13 cellular contexts compared by ENCODE assay signal in the genomic region with DNA sequence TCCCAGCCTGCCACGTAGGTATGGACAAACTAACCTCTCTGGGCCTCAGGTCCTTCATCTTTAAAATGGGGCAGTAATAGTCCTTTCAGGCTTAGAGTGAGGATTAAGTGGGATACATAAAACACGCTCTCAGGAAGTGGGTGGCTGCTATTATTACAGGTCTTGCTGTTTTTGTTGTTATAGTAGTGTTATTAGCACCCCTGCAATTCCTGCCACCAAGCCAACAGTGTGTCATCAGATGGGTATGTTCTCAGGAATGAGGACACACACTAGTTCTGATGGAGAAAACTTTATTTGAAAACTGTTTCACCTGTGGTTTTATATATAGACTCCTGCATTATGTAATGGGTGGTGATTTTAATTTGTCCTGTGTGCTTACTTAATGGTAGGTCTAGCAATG.
DNase-seq lines count a peak whose midpoint lies in the region; ATAC-seq, FAIRE-seq and TF ChIP-seq lines count a peak whose summit lies in the region.
"Had no signal": no experiment of that assay in that cellular context is flagged by ENCODE, and none has a peak within 500 bp of the region (broad histone marks: within the 10 kb centered on the region; RNA-seq: fewer than 3 reads in every experiment).

No MANE protein-coding gene starts in this region.

- intact Hi-C loops in heart right ventricle (cut with DNase I) (loop anchor here in 1 of 10 donors (10.0 kb wide), 1 partner anchor 132 kb away; the partner anchor contains the start of gene LRRC1), cardiac septum (cut with DNase I) (loop anchor here (5.0 kb wide), 1 partner anchor 129 kb away; the partner anchor contains the start of gene LRRC1)

- H3K27me3 Mint-ChIP-seq in activated T-cell treated with anti-CD3 and anti-CD28 coated beads, Interleukin-2, amount 50 U/mL, for 4 hours (ENCODE audit: low read depth), result no peaks in the 10 kb centered on the region

- H3K27ac ChIP-seq in heart right ventricle (peak overlapping the region in 6 of 10 donors; percentile 34 to 81 (median 57)), RWPE2 (ENCODE audit: poor library complexity, severe bottlenecking) (peak overlapping the region; percentile 73)
- H3K27ac ChIP-seq: lower lobe of right lung, prostate gland had no signal

- 89 to 91% methylated on average over 2 of the region's 2 CpGs for WGBS in heart right ventricle, 2 donors

- peaks cover 0 to 15% (median 0%) of the 10 kb centered on the region in 9 donors for H3K36me3 ChIP-seq in heart right ventricle
- H3K36me3 ChIP-seq in RWPE2 (ENCODE audit: low read depth), result peaks cover 13% of the 10 kb centered on the region
- H3K36me3 ChIP-seq: lower lobe of right lung, prostate gland had no signal

- H3K36me3 Mint-ChIP-seq in activated T-cell treated with anti-CD3 and anti-CD28 coated beads, Interleukin-2, amount 50 U/mL, for 4 hours (ENCODE audit: insufficient read depth), result peaks cover 5% of the 10 kb centered on the region

- H3K27me3 ChIP-seq in heart right ventricle, result no peaks in the 10 kb centered on the region
- no peaks in the 10 kb centered on the region for H3K27me3 ChIP-seq in RWPE2 (ENCODE audit: insufficient read depth, poor library complexity, severe bottlenecking)

- H3K4me3 ChIP-seq in heart right ventricle, result no peak overlapping the region
- H3K4me3 ChIP-seq in RWPE2 (ENCODE audit: severe bottlenecking), result no peak overlapping the region
- H3K4me3 ChIP-seq in fibroblast of villous mesenchyme (ENCODE audit: low read depth, low read length), result no peak overlapping the region
- H3K4me3 ChIP-seq: HAP-1, lower lobe of right lung, prostate gland had no signal

- no peak overlapping the region for H3K4me3 Mint-ChIP-seq in activated T-cell treated with anti-CD3 and anti-CD28 coated beads, Interleukin-2, amount 50 U/mL, for 4 hours

- H3K4me1 ChIP-seq in heart right ventricle, result peaks cover 0 to 50% (median 22%) of the 10 kb centered on the region in 9 donors
- H3K4me1 ChIP-seq in RWPE2 (ENCODE audit: insufficient read depth, poor library complexity, severe bottlenecking), result peaks cover 31% of the 10 kb centered on the region
- H3K4me1 ChIP-seq: prostate gland had no signal

- ATAC-seq in heart right ventricle, result peak in 2 of 8 donors; percentile 21
- ATAC-seq in RWPE2 (ENCODE audit: low read depth), result peak; percentile 54
- ATAC-seq in activated T-cell treated with anti-CD3 and anti-CD28 coated beads, Interleukin-2, amount 50 U/mL, for 4 hours, result no peak
- no peak for ATAC-seq in stimulated activated naive CD8-positive, alpha-beta T cell treated with anti-CD3 and anti-CD28 coated beads, Interleukin-15, Interleukin-2, amounts not matched to agents 100 U/mL and 50 U/mL, for 24 hours

- no peaks in the 10 kb centered on the region for H3K4me1 Mint-ChIP-seq in activated T-cell treated with anti-CD3 and anti-CD28 coated beads, Interleukin-2, amount 50 U/mL, for 4 hours (ENCODE audit: low read depth)

- H3K9me3 Mint-ChIP-seq in activated T-cell treated with anti-CD3 and anti-CD28 coated beads, Interleukin-2, amount 50 U/mL, for 4 hours, result no peaks in the 10 kb centered on the region
- H3K9me3 Mint-ChIP-seq: activated T-helper 2 cell treated with anti-CD3 and anti-CD28 coated beads, Interferon-gamma antibody, Interleukin-2, Interleukin-4, amounts not matched to agents 10 μg/mL and 5 μg/mL and 100 μg/mL, durations not matched to agents 14 hours and 24 hours and 36 hours had no signal

- H3K9me3 ChIP-seq in heart right ventricle, result no peaks in the 10 kb centered on the region
- no peaks in the 10 kb centered on the region for H3K9me3 ChIP-seq in RWPE2 (ENCODE audit: severe bottlenecking)
- H3K9me3 ChIP-seq: HAP-1, lower lobe of right lung, prostate gland had no signal

- peak; percentile 40 for FAIRE-seq in urothelium cell line (lab: Jason Lieb, UNC)

- DNase-seq in heart right ventricle, result no peak
- no peak for DNase-seq in cardiac septum (ENCODE audit: low spot score)
- no peak for DNase-seq in RWPE2 (ENCODE audit: low spot score)
- DNase-seq in fibroblast of villous mesenchyme (ENCODE audit: low read depth), result peak; percentile 5
- DNase-seq in urothelium cell line (ENCODE audit: low spot score), result peak; percentile 52
- DNase-seq in activated T-cell treated with anti-CD3 and anti-CD28 coated beads, Interleukin-2, amount 50 U/mL, for 4 hours, result no peak
- DNase-seq in stimulated activated naive CD8-positive, alpha-beta T cell treated with anti-CD3 and anti-CD28 coated beads, Interleukin-15, Interleukin-2, amounts not matched to agents 100 U/mL and 50 U/mL, for 24 hours, result no peak
- no peak for DNase-seq in NK-92 (lab: John Stamatoyannopoulos, UW; ENCODE audit: unreplicated experiment)
- DNase-seq: Karpas-422, lower lobe of right lung had no signal

- TF ChIP-seq CTCF in heart right ventricle (IDR thresholded peaks at IDR 0.05), result no peak
- TF ChIP-seq CTCF in RWPE2 (IDR thresholded peaks at IDR 0.05; ENCODE audit: poor library complexity, severe bottlenecking), result no peak
- TF ChIP-seq CTCF in fibroblast of villous mesenchyme (IDR thresholded peaks at IDR 0.05; ENCODE audit: insufficient read depth, low read depth, low read length), result no peak

Comparison
In these comparisons a context has a peak if more than half of its experiments do, and no peak if none do; other contexts are left out.
1. DNase-seq: peak in fibroblast of villous mesenchyme (single experiment) and urothelium cell line (single experiment); none in heart right ventricle (0 of 2), cardiac septum (single experiment), RWPE2 (single experiment), activated T-cell treated with anti-CD3 and anti-CD28 coated beads, Interleukin-2, amount 50 U/mL, for 4 hours (single experiment), stimulated activated naive CD8-positive, alpha-beta T cell treated with anti-CD3 and anti-CD28 coated beads, Interleukin-15, Interleukin-2, amounts not matched to agents 100 U/mL and 50 U/mL, for 24 hours (single experiment) and NK-92 (single experiment).